In the genomic region with DNA sequence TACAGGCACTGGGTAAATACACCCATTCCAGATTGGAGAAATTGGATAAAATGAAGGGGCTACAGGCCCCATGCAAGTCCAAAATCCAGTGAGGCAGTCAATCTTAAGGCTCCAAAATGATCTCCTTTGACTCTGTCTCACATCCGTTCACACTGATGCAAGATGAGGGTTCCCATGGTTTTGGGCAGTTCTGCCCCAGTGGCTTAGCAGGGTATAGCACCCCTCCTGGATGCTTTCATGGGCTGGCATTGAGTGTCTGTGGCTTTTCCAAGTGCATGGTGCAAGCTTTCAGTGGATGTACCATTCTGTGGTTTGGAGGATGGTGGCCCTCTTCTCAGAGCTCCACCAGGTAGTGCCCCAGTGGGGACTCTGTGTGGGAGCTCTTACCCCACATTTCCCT, we compare ENCODE assay signal across 21 cellular contexts.
"Had no signal": no experiment of that assay in that cellular context is flagged by ENCODE, and none has a peak within 500 bp of the region (broad histone marks: within the 10 kb centered on the region; RNA-seq: fewer than 3 reads in every experiment).

No MANE protein-coding gene starts in this region.

- H3K36me3 ChIP-seq: heart left ventricle, prostate gland, thoracic aorta, upper lobe of right lung had no signal

- H3K4me3 Mint-ChIP-seq: activated CD4-positive, alpha-beta T cell treated with anti-CD3 and anti-CD28 coated beads, Interleukin-2, amount 10 ng/mL, durations not matched to agents 24 days and 14 days; activated CD8-positive, alpha-beta memory T cell treated with anti-CD3 and anti-CD28 coated beads, Interleukin-2, amount 10 ng/mL, durations not matched to agents 7 days and 5 days; activated CD8-positive, alpha-beta T cell treated with anti-CD3 and anti-CD28 coated beads for 36 hours; activated naive CD4-positive, alpha-beta T cell treated with anti-CD3 and anti-CD28 coated beads, Interleukin-2, amount 10 ng/mL, durations not matched to agents 7 days and 5 days; memory B cell; natural killer cell treated with Interleukin-12 subunit alpha and Interleukin-12 subunit beta and Interleukin-15 and Interleukin-18, amount 100 ng/mL, for 72 hours; stimulated activated naive B cell treated with anti-CD40 and anti-IgM and Interleukin-4, amounts not matched to agents 10 μg/mL and 1 μg/mL and 100 μg/mL, for 72 hours had no signal

- ATAC-seq: activated CD8-positive, alpha-beta memory T cell treated with anti-CD3 and anti-CD28 coated beads, Interleukin-2, amount 10 ng/mL, durations not matched to agents 7 days and 5 days; activated CD8-positive, alpha-beta T cell treated with anti-CD3 and anti-CD28 coated beads for 36 hours; heart left ventricle; left cardiac atrium; natural killer cell treated with Interleukin-12 subunit alpha and Interleukin-12 subunit beta and Interleukin-15 and Interleukin-18, amount 100 ng/mL, for 72 hours; stimulated activated naive B cell treated with anti-CD40 and anti-IgM and Interleukin-4, amounts not matched to agents 10 μg/mL and 1 μg/mL and 100 μg/mL, for 72 hours; upper lobe of right lung had no signal

- H3K4me3 ChIP-seq: coronary artery, heart left ventricle, prostate gland, thoracic aorta, upper lobe of right lung had no signal

- DNase-seq: activated CD4-positive, alpha-beta T cell treated with anti-CD3 and anti-CD28 coated beads, Interleukin-2, amount 10 ng/mL, durations not matched to agents 24 days and 14 days; activated CD4-positive, CD25-positive, alpha-beta regulatory T cell; activated CD8-positive, alpha-beta memory T cell treated with anti-CD3 and anti-CD28 coated beads, Interleukin-2, amount 10 ng/mL, durations not matched to agents 7 days and 5 days; activated CD8-positive, alpha-beta T cell treated with anti-CD3 and anti-CD28 coated beads for 36 hours; activated effector memory CD4-positive, alpha-beta T cell treated with anti-CD3 and anti-CD28 coated beads, Interleukin-2, amount 50 U/mL, for 16 hours; activated naive CD4-positive, alpha-beta T cell treated with anti-CD3 and anti-CD28 coated beads, Interleukin-2, amount 10 ng/mL, durations not matched to agents 7 days and 5 days; activated T-cell treated with anti-CD3 and anti-CD28 coated beads for 4 hours; cerebellar nuclear complex; heart left ventricle; islet precursor cell; left cardiac atrium; stimulated activated CD4-positive, alpha-beta T cell treated with anti-CD3 and anti-CD28 coated beads, Interleukin-2, amount 100 ng/mL, for 48 hours; stimulated activated CD8-positive, alpha-beta memory T cell treated with anti-CD3 and anti-CD28 coated beads, Interleukin-4, amount 100 ng/mL, for 48 hours; stimulated activated naive B cell treated with anti-CD40 and anti-IgM and Interleukin-4, amounts not matched to agents 10 μg/mL and 1 μg/mL and 100 μg/mL, for 72 hours; T-helper 9 cell; upper lobe of right lung had no signal

- H3K4me1 Mint-ChIP-seq: activated CD4-positive, alpha-beta T cell treated with anti-CD3 and anti-CD28 coated beads, Interleukin-2, amount 10 ng/mL, durations not matched to agents 24 days and 14 days; activated CD8-positive, alpha-beta memory T cell treated with anti-CD3 and anti-CD28 coated beads, Interleukin-2, amount 10 ng/mL, durations not matched to agents 7 days and 5 days; activated naive CD4-positive, alpha-beta T cell treated with anti-CD3 and anti-CD28 coated beads, Interleukin-2, amount 10 ng/mL, durations not matched to agents 7 days and 5 days; memory B cell; stimulated activated naive B cell treated with anti-CD40 and anti-IgM and Interleukin-4, amounts not matched to agents 10 μg/mL and 1 μg/mL and 100 μg/mL, for 72 hours had no signal

- H3K27ac ChIP-seq: coronary artery, heart left ventricle, prostate gland, thoracic aorta, upper lobe of right lung had no signal

- H3K27me3 ChIP-seq: heart left ventricle, upper lobe of right lung had no signal

- H3K27ac Mint-ChIP-seq: activated CD4-positive, alpha-beta T cell treated with anti-CD3 and anti-CD28 coated beads, Interleukin-2, amount 10 ng/mL, durations not matched to agents 24 days and 14 days; activated CD8-positive, alpha-beta memory T cell treated with anti-CD3 and anti-CD28 coated beads, Interleukin-2, amount 10 ng/mL, durations not matched to agents 7 days and 5 days; activated CD8-positive, alpha-beta T cell treated with anti-CD3 and anti-CD28 coated beads for 36 hours; activated naive CD4-positive, alpha-beta T cell treated with anti-CD3 and anti-CD28 coated beads, Interleukin-2, amount 10 ng/mL, durations not matched to agents 7 days and 5 days; memory B cell; natural killer cell treated with Interleukin-12 subunit alpha and Interleukin-12 subunit beta and Interleukin-15 and Interleukin-18, amount 100 ng/mL, for 72 hours; stimulated activated naive B cell treated with anti-CD40 and anti-IgM and Interleukin-4, amounts not matched to agents 10 μg/mL and 1 μg/mL and 100 μg/mL, for 72 hours had no signal

- H3K27me3 Mint-ChIP-seq: activated CD4-positive, alpha-beta T cell treated with anti-CD3 and anti-CD28 coated beads, Interleukin-2, amount 10 ng/mL, durations not matched to agents 24 days and 14 days; activated CD8-positive, alpha-beta memory T cell treated with anti-CD3 and anti-CD28 coated beads, Interleukin-2, amount 10 ng/mL, durations not matched to agents 7 days and 5 days; activated CD8-positive, alpha-beta T cell treated with anti-CD3 and anti-CD28 coated beads for 36 hours; activated naive CD4-positive, alpha-beta T cell treated with anti-CD3 and anti-CD28 coated beads, Interleukin-2, amount 10 ng/mL, durations not matched to agents 7 days and 5 days; memory B cell; natural killer cell treated with Interleukin-12 subunit alpha and Interleukin-12 subunit beta and Interleukin-15 and Interleukin-18, amount 100 ng/mL, for 72 hours; stimulated activated naive B cell treated with anti-CD40 and anti-IgM and Interleukin-4, amounts not matched to agents 10 μg/mL and 1 μg/mL and 100 μg/mL, for 72 hours had no signal

- H3K36me3 Mint-ChIP-seq: activated CD8-positive, alpha-beta memory T cell treated with anti-CD3 and anti-CD28 coated beads, Interleukin-2, amount 10 ng/mL, durations not matched to agents 7 days and 5 days; activated naive CD4-positive, alpha-beta T cell treated with anti-CD3 and anti-CD28 coated beads, Interleukin-2, amount 10 ng/mL, durations not matched to agents 7 days and 5 days; memory B cell; natural killer cell treated with Interleukin-12 subunit alpha and Interleukin-12 subunit beta and Interleukin-15 and Interleukin-18, amount 100 ng/mL, for 72 hours; stimulated activated naive B cell treated with anti-CD40 and anti-IgM and Interleukin-4, amounts not matched to agents 10 μg/mL and 1 μg/mL and 100 μg/mL, for 72 hours had no signal

- H3K9me3 ChIP-seq: prostate gland, upper lobe of right lung had no signal
